ENCODE assay signal across 13 cellular contexts in genomic region chr7:40263752-40264390, GRCh38.
DNase-seq lines count a peak whose midpoint lies in the region; ATAC-seq and TF ChIP-seq lines count a peak whose summit lies in the region.
"Had no signal": no experiment of that assay in that cellular context is flagged by ENCODE, and none has a peak within 500 bp of the region (broad histone marks: within the 10 kb centered on the region; RNA-seq: fewer than 3 reads in every experiment).

No MANE protein-coding gene starts in this region.

- peak overlapping the region; percentile 53 for H3K4me3 Mint-ChIP-seq in activated naive CD8-positive, alpha-beta T cell treated with anti-CD3 and anti-CD28 coated beads, Interleukin-2, amount 10 ng/mL, durations not matched to agents 7 days and 5 days
- H3K4me3 Mint-ChIP-seq in activated naive CD8-positive, alpha-beta T cell treated with anti-CD3 and anti-CD28 coated beads, Interleukin-2, amount 50 U/mL, for 24 hours, result no peak overlapping the region

- H3K4me1 ChIP-seq in right lobe of liver, result peaks cover 0 to 7% (median 0%) of the 10 kb centered on the region in 4 donors
- H3K4me1 ChIP-seq: BLaER1, HAP-1 had no signal

- no peaks in the 10 kb centered on the region for H3K9me3 Mint-ChIP-seq in activated naive CD8-positive, alpha-beta T cell treated with anti-CD3 and anti-CD28 coated beads, Interleukin-2, amount 10 ng/mL, durations not matched to agents 7 days and 5 days
- H3K9me3 Mint-ChIP-seq in activated naive CD8-positive, alpha-beta T cell treated with anti-CD3 and anti-CD28 coated beads, Interleukin-2, amount 50 U/mL, for 24 hours, result no peaks in the 10 kb centered on the region
- H3K9me3 Mint-ChIP-seq: CD8-positive, alpha-beta memory T cell had no signal

- H3K27ac Mint-ChIP-seq in activated naive CD8-positive, alpha-beta T cell treated with anti-CD3 and anti-CD28 coated beads, Interleukin-2, amount 10 ng/mL, durations not matched to agents 7 days and 5 days, result peak overlapping the region; percentile 45
- H3K27ac Mint-ChIP-seq in activated naive CD8-positive, alpha-beta T cell treated with anti-CD3 and anti-CD28 coated beads, Interleukin-2, amount 50 U/mL, for 24 hours, result no peak overlapping the region

- POLR2A ChIA-PET in activated naive CD8-positive, alpha-beta T cell treated with anti-CD3 and anti-CD28 coated beads, Interleukin-2, amount 10 ng/mL, durations not matched to agents 7 days and 5 days (lab: Charles Lee), result no interaction called here

- no peak for DNase-seq in activated naive CD8-positive, alpha-beta T cell treated with anti-CD3 and anti-CD28 coated beads, Interleukin-2, amount 10 ng/mL, durations not matched to agents 7 days and 5 days
- no peak for DNase-seq in activated naive CD8-positive, alpha-beta T cell treated with anti-CD3 and anti-CD28 coated beads, Interleukin-2, amount 50 U/mL, for 24 hours
- DNase-seq in amniotic epithelial cell (ENCODE audit: low read depth) (peak; percentile 7), right lobe of liver (no peak), activated gamma-delta T cell treated with Interleukin-2 at 50 U/mL for 16 hours (no peak), NCI-H1436 treated with DMSO at 0.1 percent for 48 hours (lab: John Stamatoyannopoulos, UW) (no peak)
- no peak for DNase-seq in activated T-cell treated with anti-CD3 and anti-CD28 coated beads, Interleukin-2, amount 50 U/mL, for 48 hours
- DNase-seq: 8988T, AML-193, DMS53 had no signal

- H3K36me3 ChIP-seq in right lobe of liver, result no peaks in the 10 kb centered on the region
- H3K36me3 ChIP-seq: BLaER1, HAP-1 had no signal

- no peak for TF ChIP-seq POLR2A in right lobe of liver (IDR thresholded peaks at IDR 0.05)

- H3K27ac ChIP-seq in right lobe of liver, result no peak overlapping the region
- H3K27ac ChIP-seq: BLaER1 had no signal

- no peaks in the 10 kb centered on the region for H3K9me3 ChIP-seq in right lobe of liver
- H3K9me3 ChIP-seq: BLaER1, HAP-1 had no signal

- H3K4me3 ChIP-seq in right lobe of liver, result no peak overlapping the region
- H3K4me3 ChIP-seq: BLaER1, HAP-1 had no signal

- WGBS in right lobe of liver (ENCODE audit: insufficient coverage, low coverage, low lambda C conversion rate, missing lambda C conversion rate), result 15% methylated on average over 3 of the region's 3 CpGs

- TF ChIP-seq CTCF in right lobe of liver (IDR thresholded peaks at IDR 0.05), result no peak

- H3K36me3 Mint-ChIP-seq in activated naive CD8-positive, alpha-beta T cell treated with anti-CD3 and anti-CD28 coated beads, Interleukin-2, amount 10 ng/mL, durations not matched to agents 7 days and 5 days, result peaks cover 2% of the 10 kb centered on the region
- no peaks in the 10 kb centered on the region for H3K36me3 Mint-ChIP-seq in activated naive CD8-positive, alpha-beta T cell treated with anti-CD3 and anti-CD28 coated beads, Interleukin-2, amount 50 U/mL, for 24 hours (ENCODE audit: low read depth)
- H3K36me3 Mint-ChIP-seq: CD8-positive, alpha-beta memory T cell had no signal

- peaks cover 12% of the 10 kb centered on the region for H3K4me1 Mint-ChIP-seq in activated naive CD8-positive, alpha-beta T cell treated with anti-CD3 and anti-CD28 coated beads, Interleukin-2, amount 10 ng/mL, durations not matched to agents 7 days and 5 days
- peaks cover 14% of the 10 kb centered on the region for H3K4me1 Mint-ChIP-seq in activated naive CD8-positive, alpha-beta T cell treated with anti-CD3 and anti-CD28 coated beads, Interleukin-2, amount 50 U/mL, for 24 hours

- peak; percentile 60 for ATAC-seq in activated naive CD8-positive, alpha-beta T cell treated with anti-CD3 and anti-CD28 coated beads, Interleukin-2, amount 10 ng/mL, durations not matched to agents 7 days and 5 days (ENCODE audit: low read depth)
- ATAC-seq in activated naive CD8-positive, alpha-beta T cell treated with anti-CD3 and anti-CD28 coated beads, Interleukin-2, amount 50 U/mL, for 24 hours, result no peak
- ATAC-seq in right lobe of liver, result peak in 3 of 4 donors; percentile 23 to 50 (median 24)

- H3K27me3 ChIP-seq in right lobe of liver, result no peaks in the 10 kb centered on the region
- H3K27me3 ChIP-seq: BLaER1 had no signal

- intact Hi-C loops in right lobe of liver (cut with DNase I), result no loop called here

- no peaks in the 10 kb centered on the region for H3K27me3 Mint-ChIP-seq in activated naive CD8-positive, alpha-beta T cell treated with anti-CD3 and anti-CD28 coated beads, Interleukin-2, amount 10 ng/mL, durations not matched to agents 7 days and 5 days
- H3K27me3 Mint-ChIP-seq in activated naive CD8-positive, alpha-beta T cell treated with anti-CD3 and anti-CD28 coated beads, Interleukin-2, amount 50 U/mL, for 24 hours, result no peaks in the 10 kb centered on the region
- H3K27me3 Mint-ChIP-seq: CD8-positive, alpha-beta memory T cell had no signal
